ENCODE assay signal across 19 cellular contexts in genomic region chr6:117414770-117415169, GRCh38. TPM values are rescaled to one million over a fixed set of nuclear protein-coding genes. Genes with fewer than 3 reads are reported as not detected.
DNase-seq lines count a peak whose midpoint lies in the region; ATAC-seq, FAIRE-seq and TF ChIP-seq lines count a peak whose summit lies in the region.
"Had no signal": no experiment of that assay in that cellular context is flagged by ENCODE, and none has a peak within 500 bp of the region (broad histone marks: within the 10 kb centered on the region; RNA-seq: fewer than 3 reads in every experiment).

No MANE protein-coding gene starts in this region.

- peaks cover 5% of the 10 kb centered on the region; the same call in 1 of the 2 replicates for H3K27me3 Mint-ChIP-seq in WTC11 (ENCODE audit: low read depth)

- CTCF ChIA-PET in WTC11 (lab: Charles Lee): no interaction called here

- no peak for TF ChIP-seq CTCF in WTC11 (IDR thresholded peaks at IDR 0.05)

- ATAC-seq in WTC11 (0 out of 2 replicates have a peak, but pooled peaks have one; percentile 39), GM19467 (IDR thresholded peaks at IDR 0.05; ENCODE audit: unreplicated experiment) (no peak)
- ATAC-seq: effector memory CD8-positive, alpha-beta T cell; right cardiac atrium; stimulated activated naive CD8-positive, alpha-beta T cell treated with anti-CD3 and anti-CD28 coated beads, Interleukin-15, amount 100 ng/mL, for 72 hours had no signal

- FAIRE-seq in frontal cortex (lab: Jason Lieb, UNC): no peak

- no peaks in the 10 kb centered on the region for H3K9me3 Mint-ChIP-seq in WTC11
- H3K9me3 Mint-ChIP-seq: effector memory CD8-positive, alpha-beta T cell; stimulated activated naive CD8-positive, alpha-beta T cell treated with anti-CD3 and anti-CD28 coated beads, Interleukin-15, amount 100 ng/mL, for 72 hours had no signal

- peak; percentile 24 for DNase-seq in AG08395 (ENCODE audit: low spot score)
- DNase-seq in LHCN-M2 (ENCODE audit: low read depth): peak; percentile 68
- no peak for DNase-seq in WTC11 (ENCODE audit: low spot score)
- DNase-seq in kidney tubule cell (ENCODE audit: low spot score): peak; percentile 17
- DNase-seq in NCI-H2227 treated with DMSO at 0.1 percent for 48 hours (lab: John Stamatoyannopoulos, UW): no peak
- no peak for DNase-seq in GDM1 (lab: John Stamatoyannopoulos, UW)
- no peak for DNase-seq in frontal cortex (ENCODE audit: low spot score in 2 of 2)
- DNase-seq: activated CD4-positive, alpha-beta T cell treated with anti-CD3 and anti-CD28 coated beads for 1 hour; CD8-positive, alpha-beta memory T cell; effector memory CD8-positive, alpha-beta T cell; Karpas-422; midbrain; NCI-H1417 treated with DMSO at 0.1 percent for 48 hours; NCI-H345; right cardiac atrium; stimulated activated naive CD8-positive, alpha-beta T cell treated with anti-CD3 and anti-CD28 coated beads, Interleukin-15, amount 100 ng/mL, for 72 hours had no signal

- POLR2A ChIA-PET in WTC11 (lab: Charles Lee): interaction anchor here (1.0 kb wide), 1 partner anchor 22 kb away, joined by 3 read pairs; no protein-coding TSS in a partner anchor

- H3K4me3 Mint-ChIP-seq in WTC11: no peak overlapping the region
- H3K4me3 Mint-ChIP-seq: CD8-positive, alpha-beta memory T cell; effector memory CD8-positive, alpha-beta T cell; stimulated activated naive CD8-positive, alpha-beta T cell treated with anti-CD3 and anti-CD28 coated beads, Interleukin-15, amount 100 ng/mL, for 72 hours had no signal

- H3K4me1 Mint-ChIP-seq in WTC11: peaks cover 15% of the 10 kb centered on the region
- H3K4me1 Mint-ChIP-seq: CD8-positive, alpha-beta memory T cell; stimulated activated naive CD8-positive, alpha-beta T cell treated with anti-CD3 and anti-CD28 coated beads, Interleukin-15, amount 100 ng/mL, for 72 hours had no signal

- H3K36me3 Mint-ChIP-seq in WTC11: no peaks in the 10 kb centered on the region
- H3K36me3 Mint-ChIP-seq: CD8-positive, alpha-beta memory T cell had no signal

- H3K27ac Mint-ChIP-seq in WTC11: no peak overlapping the region
- H3K27ac Mint-ChIP-seq: CD8-positive, alpha-beta memory T cell; effector memory CD8-positive, alpha-beta T cell had no signal

TF ChIP-seq in WTC11, 78 proteins besides CTCF, POLR2A, EP300 and RAD21:
- TF ChIP-seq, protein P1, sequence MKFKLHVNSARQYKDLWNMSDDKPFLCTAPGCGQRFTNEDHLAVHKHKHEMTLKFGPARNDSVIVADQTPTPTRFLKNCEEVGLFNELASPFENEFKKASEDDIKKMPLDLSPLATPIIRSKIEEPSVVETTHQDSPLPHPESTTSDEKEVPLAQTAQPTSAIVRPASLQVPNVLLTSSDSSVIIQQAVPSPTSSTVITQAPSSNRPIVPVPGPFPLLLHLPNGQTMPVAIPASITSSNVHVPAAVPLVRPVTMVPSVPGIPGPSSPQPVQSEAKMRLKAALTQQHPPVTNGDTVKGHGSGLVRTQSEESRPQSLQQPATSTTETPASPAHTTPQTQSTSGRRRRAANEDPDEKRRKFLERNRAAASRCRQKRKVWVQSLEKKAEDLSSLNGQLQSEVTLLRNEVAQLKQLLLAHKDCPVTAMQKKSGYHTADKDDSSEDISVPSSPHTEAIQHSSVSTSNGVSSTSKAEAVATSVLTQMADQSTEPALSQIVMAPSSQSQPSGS (CRISPR knock-in tag; IDR thresholded peaks at IDR 0.05; ENCODE audit: borderline replicate concordance, low read depth): no peak

RNA-seq across cellular contexts. Expression of gene ROS1, which starts 11.0 kb away (rescaled TPM):
- 49.3 and 53.4 TPM in 2 replicates for total RNA-seq in LHCN-M2 (2014; rRNA removed)
- polyA plus RNA-seq in LHCN-M2 (2012): 12.5 TPM
- total RNA-seq in WTC11 (2021): 0.02 to 0.05 TPM (median 0.05 TPM) in 3 replicates
- not detected for total RNA-seq in frontal cortex
- total RNA-seq: CD8-positive, alpha-beta memory T cell; SK-MEL-5; urinary bladder had no signal
- polyA plus RNA-seq: CD8-positive, alpha-beta memory T cell; urinary bladder had no signal

Comparison
In these comparisons a context has a peak if more than half of its experiments do, and no peak if none do; other contexts are left out.
1. DNase-seq: peak in AG08395 (single experiment), LHCN-M2 (single experiment) and kidney tubule cell (single experiment); none in WTC11 (single experiment), NCI-H2227 treated with DMSO at 0.1 percent for 48 hours (single experiment), GDM1 (single experiment) and frontal cortex (0 of 2).
2. RNA of gene ROS1, which starts 11.0 kb away (total RNA-seq): 49.3 to 53.4 TPM in LHCN-M2; 0.02 to 0.05 TPM in WTC11 and not detected in frontal cortex (single experiment); every median in the first group is over 10 times any median in the second.